25 cellular contexts compared by ENCODE assay signal in genomic region chr4:20338841-20339240, GRCh38.
"Had no signal": no experiment of that assay in that cellular context is flagged by ENCODE, and none has a peak within 500 bp of the region (broad histone marks: within the 10 kb centered on the region; RNA-seq: fewer than 3 reads in every experiment).

No MANE protein-coding gene starts in this region.

- H3K4me3 Mint-ChIP-seq: activated CD8-positive, alpha-beta T cell treated with anti-CD3 and anti-CD28 coated beads, Interleukin-2, amount 10 ng/mL, durations not matched to agents 7 days and 5 days; activated naive CD4-positive, alpha-beta T cell treated with anti-CD3 and anti-CD28 coated beads, Interleukin-2, amount 50 U/mL, for 24 hours; activated T-cell treated with anti-CD3 and anti-CD28 coated beads, Interleukin-2, amount 50 U/mL, for 24 hours; activated T-helper 1 cell treated with anti-CD3 and anti-CD28 coated beads, Interleukin-12 subunit alpha, Interleukin-12 subunit beta, Interleukin-2, Interleukin-4 antibody, amounts not matched to agents 30 ng/mL and 10 ng/mL and 1 ng/mL, durations not matched to agents 14 hours and 24 hours and 36 hours; brain; T-helper 1 cell treated with Interleukin-12 subunit alpha and Interleukin-12 subunit beta and Interleukin-4 antibody, amounts not matched to agents 30 μg/mL and 1 μg/mL, for 36 hours; WTC11 had no signal

- H3K27me3 Mint-ChIP-seq: activated T-cell treated with anti-CD3 and anti-CD28 coated beads, Interleukin-2, amount 50 U/mL, for 24 hours had no signal

- H3K4me3 ChIP-seq: ascending aorta, SK-N-MC had no signal

- DNase-seq: activated CD4-positive, alpha-beta T cell treated with anti-CD3 and anti-CD28 coated beads for 48 hours; activated CD4-positive, alpha-beta T cell treated with anti-CD3 and anti-CD28 coated beads, Interleukin-2, amount 50 U/mL, for 4 hours; activated CD4-positive, CD25-positive, alpha-beta regulatory T cell treated with anti-CD3 and anti-CD28 coated beads, Interleukin-2, amount 50 U/mL, for 72 hours; activated CD8-positive, alpha-beta T cell treated with anti-CD3 and anti-CD28 coated beads, Interleukin-2, amount 10 ng/mL, durations not matched to agents 7 days and 5 days; activated effector memory CD4-positive, alpha-beta T cell treated with Interleukin-2 at 50 U/mL for 16 hours; activated naive CD4-positive, alpha-beta T cell; activated T-cell treated with anti-CD3 and anti-CD28 coated beads, Interleukin-2, amount 50 U/mL, for 24 hours; amniotic stem cell; MM.1S; NCI-H1105 treated with DMSO at 0.1 percent for 48 hours; NCI-H146; NCI-H187 treated with DMSO at 0.1 percent for 48 hours; NCI-H2081 treated with DMSO at 0.1 percent for 48 hours; NCI-H2171; NCI-H2227 treated with DMSO at 0.1 percent for 48 hours; RPMI8226; SW 1271 had no signal

- H3K36me3 Mint-ChIP-seq: activated naive CD4-positive, alpha-beta T cell treated with anti-CD3 and anti-CD28 coated beads, Interleukin-2, amount 50 U/mL, for 24 hours; brain had no signal

- H3K9me3 Mint-ChIP-seq: activated T-helper 1 cell treated with anti-CD3 and anti-CD28 coated beads, Interleukin-12 subunit alpha, Interleukin-12 subunit beta, Interleukin-2, Interleukin-4 antibody, amounts not matched to agents 30 ng/mL and 10 ng/mL and 1 ng/mL, durations not matched to agents 14 hours and 24 hours and 36 hours; T-helper 1 cell treated with Interleukin-12 subunit alpha and Interleukin-12 subunit beta and Interleukin-4 antibody, amounts not matched to agents 30 μg/mL and 1 μg/mL, for 36 hours had no signal

- H3K27ac ChIP-seq: ascending aorta, SK-N-MC had no signal

- H3K4me1 Mint-ChIP-seq: activated naive CD4-positive, alpha-beta T cell treated with anti-CD3 and anti-CD28 coated beads, Interleukin-2, amount 50 U/mL, for 24 hours had no signal

- H3K27ac Mint-ChIP-seq: activated CD8-positive, alpha-beta T cell treated with anti-CD3 and anti-CD28 coated beads, Interleukin-2, amount 10 ng/mL, durations not matched to agents 7 days and 5 days; activated naive CD4-positive, alpha-beta T cell treated with anti-CD3 and anti-CD28 coated beads, Interleukin-2, amount 50 U/mL, for 24 hours; activated T-cell treated with anti-CD3 and anti-CD28 coated beads, Interleukin-2, amount 50 U/mL, for 24 hours; activated T-helper 1 cell treated with anti-CD3 and anti-CD28 coated beads, Interleukin-12 subunit alpha, Interleukin-12 subunit beta, Interleukin-2, Interleukin-4 antibody, amounts not matched to agents 30 ng/mL and 10 ng/mL and 1 ng/mL, durations not matched to agents 14 hours and 24 hours and 36 hours; T-helper 1 cell treated with Interleukin-12 subunit alpha and Interleukin-12 subunit beta and Interleukin-4 antibody, amounts not matched to agents 30 μg/mL and 1 μg/mL, for 36 hours; WTC11 had no signal

- ATAC-seq: activated CD8-positive, alpha-beta T cell treated with anti-CD3 and anti-CD28 coated beads, Interleukin-2, amount 10 ng/mL, durations not matched to agents 7 days and 5 days; Right ventricle myocardium inferior; WTC11 had no signal
